ENCODE assay signal across 8 cellular contexts in genomic region chr3:161222662-161223061, GRCh38. TPM values are rescaled to one million over a fixed set of nuclear protein-coding genes. Genes with fewer than 3 reads are reported as not detected.
DNase-seq lines count a peak whose midpoint lies in the region; ATAC-seq and TF ChIP-seq lines count a peak whose summit lies in the region.

No MANE protein-coding gene starts in this region.

- DNase-seq in CD4-positive, alpha-beta T cell: no peak
- no peak for DNase-seq in Karpas-422
- DNase-seq in coronary artery (ENCODE audit: low spot score): no peak
- no peak for DNase-seq in nephron progenitor cell
- DNase-seq in activated CD4-positive, CD25-positive, alpha-beta regulatory T cell (lab: John Stamatoyannopoulos, UW): no peak
- DNase-seq in activated effector memory CD4-positive, alpha-beta T cell treated with Interleukin-2 at 50 U/mL for 16 hours: no peak

- ATAC-seq in CD4-positive, alpha-beta T cell (ENCODE audit: poor library complexity): no peak
- ATAC-seq in GM21367 (IDR thresholded peaks at IDR 0.05; ENCODE audit: unreplicated experiment) (no peak), GM19023 (IDR thresholded peaks at IDR 0.05; ENCODE audit: unreplicated experiment) (no peak)

- POLR2A ChIA-PET in CD4-positive, alpha-beta T cell (lab: Charles Lee): interaction anchor here (0.8 to 2.8 kb wide), 3 partner anchors 9 to 46 kb away, joined by 3 to 11 read pairs (median 3); no protein-coding TSS in a partner anchor

- H3K9me3 ChIP-seq in CD4-positive, alpha-beta T cell (ENCODE audit: control insufficient read depth, low read length): no peaks in the 10 kb centered on the region
- no peaks in the 10 kb centered on the region for H3K9me3 ChIP-seq in Karpas-422 (ENCODE audit: low read length)

- H4K20me1 ChIP-seq in Karpas-422 (ENCODE audit: insufficient read depth, low read depth, low read length): peaks cover 13% of the 10 kb centered on the region; the same call in 1 of the 2 replicates

- intact Hi-C loops in CD4-positive, alpha-beta T cell (cut with DNase I, micrococcal nuclease): loop anchor here in 1 of 2 experiments (5.0 kb wide), 3 partner anchors 465 to 825 kb away; partner anchors contain the start of genes IFT80, KPNA4, PPM1L and SMC4

- peak overlapping the region; percentile 96 for H3K9ac ChIP-seq in Karpas-422 (ENCODE audit: low read length)

- no peaks in the 10 kb centered on the region for H3K9me2 ChIP-seq in Karpas-422 (replicated peaks; ENCODE audit: insufficient read depth, low read length)

- H2AFZ ChIP-seq in Karpas-422 (ENCODE audit: low read length): no peak overlapping the region

- H3K36me3 Mint-ChIP-seq in CD4-positive, alpha-beta T cell (ENCODE audit: low read depth): peaks cover 51% of the 10 kb centered on the region
- H3K36me3 Mint-ChIP-seq in nephron progenitor cell (ENCODE audit: low read depth): peaks cover 33% of the 10 kb centered on the region

- peak overlapping the region; percentile 98 for H3K4me3 ChIP-seq in Karpas-422 (ENCODE audit: low read length)
- H3K4me3 ChIP-seq in coronary artery: peak overlapping the region; percentile 93

- no peaks in the 10 kb centered on the region for H3K27me3 ChIP-seq in CD4-positive, alpha-beta T cell (ENCODE audit: control insufficient read depth, insufficient read depth, low read length)
- H3K27me3 ChIP-seq in Karpas-422 (ENCODE audit: low read length): no peaks in the 10 kb centered on the region

- no peaks in the 10 kb centered on the region for H3K9me3 Mint-ChIP-seq in CD4-positive, alpha-beta T cell
- peaks cover 15% of the 10 kb centered on the region for H3K9me3 Mint-ChIP-seq in nephron progenitor cell

- H3K27ac ChIP-seq in CD4-positive, alpha-beta T cell (ENCODE audit: low read depth, low read length): no peak overlapping the region
- H3K27ac ChIP-seq in Karpas-422 (ENCODE audit: low read length): peak overlapping the region; percentile 41; the same call in 1 of the 2 replicates
- no peak overlapping the region for H3K27ac ChIP-seq in coronary artery

- peak overlapping the region; percentile 94 for H3K27ac Mint-ChIP-seq in CD4-positive, alpha-beta T cell
- H3K27ac Mint-ChIP-seq in nephron progenitor cell: no peak overlapping the region

- H3K27me3 Mint-ChIP-seq in CD4-positive, alpha-beta T cell: no peaks in the 10 kb centered on the region
- H3K27me3 Mint-ChIP-seq in nephron progenitor cell (ENCODE audit: low read depth, poor library complexity): no peaks in the 10 kb centered on the region

- peaks cover 31% of the 10 kb centered on the region for H3K4me1 ChIP-seq in Karpas-422 (ENCODE audit: low read length)

- peaks cover 46% of the 10 kb centered on the region for H3K4me1 Mint-ChIP-seq in CD4-positive, alpha-beta T cell (ENCODE audit: low read depth)
- peaks cover 30% of the 10 kb centered on the region for H3K4me1 Mint-ChIP-seq in nephron progenitor cell

- peaks cover 61% of the 10 kb centered on the region for H3K79me2 ChIP-seq in Karpas-422 (ENCODE audit: low read length)

- peaks cover 42% of the 10 kb centered on the region; the same call in 1 of the 2 replicates for H3K36me3 ChIP-seq in Karpas-422 (ENCODE audit: insufficient read depth, low read length)

- peak overlapping the region; percentile 95 for H3K4me3 Mint-ChIP-seq in CD4-positive, alpha-beta T cell
- peak overlapping the region; percentile 94 for H3K4me3 Mint-ChIP-seq in nephron progenitor cell

- no peak for TF ChIP-seq CTCF in CD4-positive, alpha-beta T cell (IDR thresholded peaks at IDR 0.05)
- TF ChIP-seq CTCF in coronary artery (IDR thresholded peaks at IDR 0.05) (no peak), nephron progenitor cell (IDR thresholded peaks at IDR 0.05) (no peak)

- H3K4me2 ChIP-seq in Karpas-422 (ENCODE audit: low read depth, low read length, poor library complexity, severe bottlenecking): peak overlapping the region; percentile 69

- CTCF ChIA-PET in CD4-positive, alpha-beta T cell (lab: Charles Lee): interaction anchor here (1.1 kb wide), 1 partner anchor 9 kb away, joined by 3 read pairs; no protein-coding TSS in a partner anchor

RNA-seq across cellular contexts. Expression of gene NMD3, which starts 1.6 kb away (rescaled TPM):
- total RNA-seq in CD4-positive, alpha-beta T cell: 10 to 100 TPM; 58.4 to 60.1 TPM
- total RNA-seq in Karpas-422 (2014; rRNA removed; shearing (Covaris generic); ENCODE audit: low replicate concordance): 37.4 and 71.9 TPM in 2 replicates
